In genomic region chr2:20916604-20917286, GRCh38 we compare ENCODE assay signal across 1 cellular context.
A peak's percentile ranks its signal among the peaks of the same experiment; 100 is the strongest.
TF ChIP-seq lines count a peak whose summit lies in the region.

No MANE protein-coding gene starts in this region.

TF ChIP-seq in SK-N-SH, 30 proteins besides CTCF, POLR2A, EP300 and RAD21 (continued from another document):
- TF ChIP-seq, protein P1, sequence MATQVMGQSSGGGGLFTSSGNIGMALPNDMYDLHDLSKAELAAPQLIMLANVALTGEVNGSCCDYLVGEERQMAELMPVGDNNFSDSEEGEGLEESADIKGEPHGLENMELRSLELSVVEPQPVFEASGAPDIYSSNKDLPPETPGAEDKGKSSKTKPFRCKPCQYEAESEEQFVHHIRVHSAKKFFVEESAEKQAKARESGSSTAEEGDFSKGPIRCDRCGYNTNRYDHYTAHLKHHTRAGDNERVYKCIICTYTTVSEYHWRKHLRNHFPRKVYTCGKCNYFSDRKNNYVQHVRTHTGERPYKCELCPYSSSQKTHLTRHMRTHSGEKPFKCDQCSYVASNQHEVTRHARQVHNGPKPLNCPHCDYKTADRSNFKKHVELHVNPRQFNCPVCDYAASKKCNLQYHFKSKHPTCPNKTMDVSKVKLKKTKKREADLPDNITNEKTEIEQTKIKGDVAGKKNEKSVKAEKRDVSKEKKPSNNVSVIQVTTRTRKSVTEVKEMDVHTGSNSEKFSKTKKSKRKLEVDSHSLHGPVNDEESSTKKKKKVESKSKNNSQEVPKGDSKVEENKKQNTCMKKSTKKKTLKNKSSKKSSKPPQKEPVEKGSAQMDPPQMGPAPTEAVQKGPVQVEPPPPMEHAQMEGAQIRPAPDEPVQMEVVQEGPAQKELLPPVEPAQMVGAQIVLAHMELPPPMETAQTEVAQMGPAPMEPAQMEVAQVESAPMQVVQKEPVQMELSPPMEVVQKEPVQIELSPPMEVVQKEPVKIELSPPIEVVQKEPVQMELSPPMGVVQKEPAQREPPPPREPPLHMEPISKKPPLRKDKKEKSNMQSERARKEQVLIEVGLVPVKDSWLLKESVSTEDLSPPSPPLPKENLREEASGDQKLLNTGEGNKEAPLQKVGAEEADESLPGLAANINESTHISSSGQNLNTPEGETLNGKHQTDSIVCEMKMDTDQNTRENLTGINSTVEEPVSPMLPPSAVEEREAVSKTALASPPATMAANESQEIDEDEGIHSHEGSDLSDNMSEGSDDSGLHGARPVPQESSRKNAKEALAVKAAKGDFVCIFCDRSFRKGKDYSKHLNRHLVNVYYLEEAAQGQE (IDR thresholded peaks at IDR 0.05; ENCODE audit: low read depth, low read length): 0 out of 2 replicates have a peak, but pooled peaks have one; percentile 10
- TF ChIP-seq, protein P2, sequence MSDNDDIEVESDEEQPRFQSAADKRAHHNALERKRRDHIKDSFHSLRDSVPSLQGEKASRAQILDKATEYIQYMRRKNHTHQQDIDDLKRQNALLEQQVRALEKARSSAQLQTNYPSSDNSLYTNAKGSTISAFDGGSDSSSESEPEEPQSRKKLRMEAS (IDR thresholded peaks at IDR 0.05; ENCODE audit: low read depth): no peak
- TF ChIP-seq RFX5 (IDR thresholded peaks at IDR 0.05; ENCODE audit: low read length) (no peak), EZH2phosphoT487 (IDR thresholded peaks at IDR 0.05; ENCODE audit: borderline replicate concordance, low read depth) (no peak), ELF1 (IDR thresholded peaks at IDR 0.05) (no peak), JUND (IDR thresholded peaks at IDR 0.05) (no peak)
